In genomic region chr5:128163991-128164390, GRCh38 we compare ENCODE assay signal across 21 cellular contexts.
DNase-seq lines count a peak whose midpoint lies in the region; ATAC-seq and TF ChIP-seq lines count a peak whose summit lies in the region.
"Had no signal": no experiment of that assay in that cellular context is flagged by ENCODE, and none has a peak within 500 bp of the region (broad histone marks: within the 10 kb centered on the region; RNA-seq: fewer than 3 reads in every experiment).

No MANE protein-coding gene starts in this region.

- intact Hi-C loops in mammary epithelial cell (cut with micrococcal nuclease) = loop anchor here (1.0 kb wide), 1 partner anchor 286 kb away; no protein-coding TSS in a partner anchor

- no TSS peak for BruUV-seq in mammary epithelial cell (replicated peaks; lab: Mats Ljungman, UMichigan)

- in situ Hi-C loops in mammary epithelial cell (cut with MboI; ENCODE audit: low sequenced_read_pairs in 2 of 2) = no loop called here

- no peaks in the 10 kb centered on the region for H3K79me2 ChIP-seq in mammary epithelial cell (ENCODE audit: insufficient read depth, low read length)

- CTCF ChIA-PET in mammary epithelial cell (lab: Charles Lee; ENCODE audit: low non-redundant PET) = no interaction called here

- peak; percentile 24 for DNase-seq in AG09309 (ENCODE audit: low read depth)
- DNase-seq in LHCN-M2 (ENCODE audit: low read depth) = peak; percentile 38
- peak; percentile 86 for DNase-seq in mammary epithelial cell
- DNase-seq in foreskin keratinocyte = peak; percentile 66 to 80
- DNase-seq in NCI-H82 (lab: John Stamatoyannopoulos, UW) = no peak
- DNase-seq in effector CD8-positive, alpha-beta T cell (lab: John Stamatoyannopoulos, UW) = no peak
- DNase-seq: ACHN; activated naive CD8-positive, alpha-beta T cell treated with anti-CD3 and anti-CD28 coated beads, Interleukin-2, amount 10 ng/mL, durations not matched to agents 7 days and 5 days; activated T-cell treated with anti-CD3 and anti-CD28 coated beads, Interleukin-2, amount 50 U/mL, for 72 hours; DND-41; effector CD4-positive, alpha-beta T cell; NCI-H1417 treated with DMSO at 0.1 percent for 48 hours; NCI-H2171; occipital lobe; Peyer's patch; SK-N-SH; stimulated activated naive CD4-positive, alpha-beta T cell had no signal

- H3K4me2 ChIP-seq in mammary epithelial cell (ENCODE audit: insufficient read depth, low read depth, low read length) = peak overlapping the region; percentile 23
- H3K4me2 ChIP-seq: SK-N-SH had no signal

- H3K4me3 ChIP-seq in AG09309 (ENCODE audit: control insufficient read depth, low read depth, low read length) (no peak overlapping the region), mammary epithelial cell (replicated peaks in 1 of 3; ENCODE audit: insufficient read depth in 1 of 3, low read depth in 2 of 3, low read length in 3 of 3) (no peak overlapping the region)
- H3K4me3 ChIP-seq: HAP-1, Peyer's patch, right atrium auricular region had no signal

- H4K20me1 ChIP-seq in mammary epithelial cell (ENCODE audit: insufficient read depth, low read length) = no peaks in the 10 kb centered on the region

- no peak overlapping the region for H2AFZ ChIP-seq in mammary epithelial cell (ENCODE audit: low read depth, low read length)

- no peaks in the 10 kb centered on the region for H3K9me3 ChIP-seq in mammary epithelial cell (replicated peaks; ENCODE audit: insufficient read depth, low read length)
- H3K9me3 ChIP-seq: HAP-1, Peyer's patch, right atrium auricular region, SK-N-SH had no signal

- peaks cover 8% of the 10 kb centered on the region for H3K36me3 ChIP-seq in mammary epithelial cell (ENCODE audit: insufficient read depth, low read length)

- H3K27me3 ChIP-seq in mammary epithelial cell (ENCODE audit: insufficient read depth, low read length) (no peaks in the 10 kb centered on the region), foreskin keratinocyte (no peaks in the 10 kb centered on the region)
- H3K27me3 ChIP-seq: Peyer's patch, right atrium auricular region had no signal

- dilution Hi-C loops in mammary epithelial cell (cut with HindIII; ENCODE audit: low sequenced_read_pairs) = no loop called here

- peak; percentile 100 for ATAC-seq in foreskin keratinocyte
- ATAC-seq in HG03097 (IDR thresholded peaks at IDR 0.05; ENCODE audit: low FRiP score, unreplicated experiment) = no peak
- no peak for ATAC-seq in GM21717 (IDR thresholded peaks at IDR 0.05; ENCODE audit: unreplicated experiment)
- ATAC-seq: activated T-cell treated with anti-CD3 and anti-CD28 coated beads, Interleukin-2, amount 50 U/mL, for 72 hours had no signal

- WGBS in mammary epithelial cell (ENCODE audit: low coverage, missing lambda C conversion rate) = 0% methylated on average over 2 of the region's 2 CpGs

- H3K4me1 ChIP-seq in mammary epithelial cell (ENCODE audit: insufficient read depth, low read length) (no peaks in the 10 kb centered on the region), foreskin keratinocyte (peaks cover 9% of the 10 kb centered on the region)
- H3K4me1 ChIP-seq: HAP-1, Peyer's patch, right atrium auricular region had no signal

- TF ChIP-seq CTCF in AG09309 (IDR thresholded peaks at IDR 0.05; ENCODE audit: control insufficient read depth, insufficient read depth, low read depth, low read length, missing control alignments) (no peak), mammary epithelial cell (conservative IDR thresholded peaks at IDR 0.05 in 1 of 2, IDR thresholded peaks at IDR 0.05 in 1 of 2; ENCODE audit: extremely low read depth in 1 of 2, insufficient read depth in 1 of 2, low read depth in 1 of 2, low read length in 2 of 2) (no peak), foreskin keratinocyte (conservative IDR thresholded peaks at IDR 0.05) (no peak)

- H3K27ac ChIP-seq in mammary epithelial cell (ENCODE audit: insufficient read depth, low read depth, low read length) = no peak overlapping the region
- peak overlapping the region; percentile 45 for H3K27ac ChIP-seq in foreskin keratinocyte
- H3K27ac ChIP-seq: Peyer's patch, right atrium auricular region had no signal

- no peak overlapping the region for H3K9ac ChIP-seq in mammary epithelial cell (ENCODE audit: insufficient read depth, low read length)
- H3K9ac ChIP-seq: SK-N-SH had no signal

Comparison
In these comparisons a context has a peak if more than half of its experiments do, and no peak if none do; other contexts are left out.
1. DNase-seq: peak in AG09309 (single experiment), LHCN-M2 (single experiment), mammary epithelial cell (single experiment) and foreskin keratinocyte (2 of 2); none in NCI-H82 (single experiment) and effector CD8-positive, alpha-beta T cell (single experiment).